ENCODE assay signal across 8 cellular contexts in genomic region chr9:127424669-127424986, GRCh38. TPM values are rescaled to one million over a fixed set of nuclear protein-coding genes. Genes with fewer than 3 reads are reported as not detected.
DNase-seq lines count a peak whose midpoint lies in the region; ATAC-seq and TF ChIP-seq lines count a peak whose summit lies in the region.

No MANE protein-coding gene starts in this region.

- H3K27ac Mint-ChIP-seq in CD4-positive, alpha-beta memory T cell = peak overlapping the region; percentile 94 to 99 (median 96)
- peak overlapping the region; percentile 95 to 99 for H3K27ac Mint-ChIP-seq in natural killer cell

- in situ Hi-C loops in SK-MEL-5 (cut with HindIII; ENCODE audit: low pct_unique_long_range_greater_than_20kb, low sequenced_read_pairs) = no loop called here

- peak overlapping the region; percentile 97 to 100 (median 99) for H3K4me3 Mint-ChIP-seq in CD4-positive, alpha-beta memory T cell
- H3K4me3 Mint-ChIP-seq in natural killer cell = peak overlapping the region; percentile 99

- peaks cover 44% of the 10 kb centered on the region for H3K4me1 ChIP-seq in CD4-positive, alpha-beta memory T cell (ENCODE audit: insufficient read depth, low read length)
- H3K4me1 ChIP-seq in ectodermal cell (ENCODE audit: control insufficient read depth, insufficient read depth, low read length) = peaks cover 8% of the 10 kb centered on the region

- no peaks in the 10 kb centered on the region for H3K9me3 ChIP-seq in CD4-positive, alpha-beta memory T cell (ENCODE audit: control insufficient read depth in 1 of 2, low read length in 2 of 2)
- H3K9me3 ChIP-seq in ectodermal cell (ENCODE audit: control insufficient read depth, low read length) = no peaks in the 10 kb centered on the region

- H3K27ac ChIP-seq in CD4-positive, alpha-beta memory T cell (ENCODE audit: low read depth, low read length) = peak overlapping the region; percentile 80
- H3K27ac ChIP-seq in ectodermal cell (ENCODE audit: insufficient read depth, low read depth, low read length, poor library complexity, severe bottlenecking) = no peak overlapping the region

- DNase-seq in CD4-positive, alpha-beta memory T cell = peak in 1 of 5 donors; percentile 63
- DNase-seq in HFF-Myc (ENCODE audit: extremely low read depth, low read depth) = no peak
- DNase-seq in SK-MEL-5 (ENCODE audit: low read depth, low spot score) = peak; percentile 37
- DNase-seq in natural killer cell = no peak
- DNase-seq in NCI-H2196 (lab: John Stamatoyannopoulos, UW; ENCODE audit: unreplicated experiment) = no peak
- no peak for DNase-seq in GM03348 (ENCODE audit: low spot score)
- no peak for DNase-seq in H4 (ENCODE audit: low spot score)

- TF ChIP-seq CTCF in HFF-Myc (IDR thresholded peaks at IDR 0.05; ENCODE audit: low read depth, low read length, missing control alignments) = no peak
- TF ChIP-seq CTCF in natural killer cell (IDR thresholded peaks at IDR 0.05) = no peak

- H3K4me3 ChIP-seq in CD4-positive, alpha-beta memory T cell (ENCODE audit: low read length in 2 of 2) = peak overlapping the region; percentile 87 to 92
- H3K4me3 ChIP-seq in HFF-Myc (replicated peaks; ENCODE audit: low read depth, low read length) = peak overlapping the region; percentile 94
- peak overlapping the region; percentile 97 for H3K4me3 ChIP-seq in ectodermal cell (ENCODE audit: insufficient read depth, low read depth, low read length)

- peak; percentile 15 to 38 (median 31) for ATAC-seq in natural killer cell

- POLR2A ChIA-PET in CD4-positive, alpha-beta memory T cell (lab: Charles Lee; ENCODE audit: partially characterized antibody) = interaction anchor here (0.7 to 4.2 kb wide), 9 partner anchors 8 to 210 kb away, joined by 3 to 67 read pairs (median 3); partner anchors contain the start of genes LRSAM1, RPL12 and SLC2A8

- 1 to 2% methylated on average over 13 of the region's 13 CpGs for WGBS in ectodermal cell, 2 experiments

- H3K36me3 ChIP-seq in CD4-positive, alpha-beta memory T cell (ENCODE audit: insufficient read depth, low read length) = peaks cover under 1% of the 10 kb centered on the region
- peaks cover 4% of the 10 kb centered on the region for H3K36me3 ChIP-seq in ectodermal cell (ENCODE audit: control insufficient read depth, insufficient read depth, low read length)

- CTCF ChIA-PET in CD4-positive, alpha-beta memory T cell (lab: Charles Lee; ENCODE audit: partially characterized antibody) = interaction anchor here (1.3 kb wide), 1 partner anchor 201 kb away, joined by 4 read pairs; no protein-coding TSS in a partner anchor

- no peaks in the 10 kb centered on the region for H3K27me3 Mint-ChIP-seq in CD4-positive, alpha-beta memory T cell
- no peaks in the 10 kb centered on the region for H3K27me3 Mint-ChIP-seq in natural killer cell (ENCODE audit: low read depth in 2 of 2)

- no peaks in the 10 kb centered on the region for H3K27me3 ChIP-seq in CD4-positive, alpha-beta memory T cell (ENCODE audit: insufficient read depth, low read length)
- no peaks in the 10 kb centered on the region for H3K27me3 ChIP-seq in ectodermal cell (ENCODE audit: control insufficient read depth, insufficient read depth, low read length, poor library complexity, severe bottlenecking)

- H3K4me1 Mint-ChIP-seq in CD4-positive, alpha-beta memory T cell = peaks cover 20 to 60% (median 38%) of the 10 kb centered on the region in 4 donors
- H3K4me1 Mint-ChIP-seq in natural killer cell = peaks cover 37 to 51% of the 10 kb centered on the region in 2 donors

- no peaks in the 10 kb centered on the region for H3K9me3 Mint-ChIP-seq in CD4-positive, alpha-beta memory T cell
- H3K9me3 Mint-ChIP-seq in natural killer cell = no peaks in the 10 kb centered on the region

- intact Hi-C loops in CD4-positive, alpha-beta memory T cell (cut with micrococcal nuclease) = loop anchor here (1.0 to 2.0 kb wide), 6 partner anchors 27 to 361 kb away; partner anchors contain the start of genes LRSAM1, RPL12 and SLC2A8
- intact Hi-C loops in natural killer cell (cut with micrococcal nuclease) = loop anchor here (1.0 to 10.0 kb wide), 3 partner anchors 27 to 140 kb away; partner anchors contain the start of genes LRSAM1, RPL12 and SLC2A8

- H3K36me3 Mint-ChIP-seq in CD4-positive, alpha-beta memory T cell = peaks cover 11 to 25% of the 10 kb centered on the region in 2 donors
- H3K36me3 Mint-ChIP-seq in natural killer cell = no peaks in the 10 kb centered on the region

RNA-seq across cellular contexts. Expression of gene ZNF79, which starts 0.4 kb away (rescaled TPM):
- 10 to 100 TPM; 22.2 to 22.5 TPM for total RNA-seq in CD4-positive, alpha-beta memory T cell
- polyA plus RNA-seq in CD4-positive, alpha-beta memory T cell = 1 to 10 TPM; 1.0 to 5.8 TPM
- 13.3 and 14.0 TPM in 2 replicates for total RNA-seq in SK-MEL-5 (2014; rRNA removed; shearing (Covaris generic))
- 9.7 and 10.2 TPM in 2 replicates for polyA plus RNA-seq in SK-MEL-5 (2015; cell fraction: cytosol; rRNA removed)
- 22.6 and 28.9 TPM in 2 replicates for polyA plus RNA-seq in SK-MEL-5 (2015; cell fraction: nucleus; rRNA removed)
- polyA plus RNA-seq in ectodermal cell (2013, experiment 1 of 4) = 6.5 TPM
- 8.0 TPM for polyA plus RNA-seq in ectodermal cell (2013, experiment 2 of 4)
- polyA plus RNA-seq in ectodermal cell (2013, experiment 3 of 4) = 7.2 TPM
- polyA plus RNA-seq in ectodermal cell (2013, experiment 4 of 4) = 8.2 TPM
- total RNA-seq in natural killer cell = 10 to 100 TPM; 13.8 to 16.1 (median 14.2) TPM
- total RNA-seq in H4 (2014; rRNA removed; shearing (Covaris generic)) = 6.1 and 7.0 TPM in 2 replicates

RNA-seq across cellular contexts. Expression of gene RPL12, which starts 26.6 kb away (rescaled TPM):
- 1,000 to 10,000 TPM; 1,622 to 1,664 TPM for total RNA-seq in CD4-positive, alpha-beta memory T cell
- 1,000 to 10,000 TPM; 1,304 to 1,786 TPM for polyA plus RNA-seq in CD4-positive, alpha-beta memory T cell
- total RNA-seq in SK-MEL-5 (2014; rRNA removed; shearing (Covaris generic)) = 2,311 and 2,500 TPM in 2 replicates
- polyA plus RNA-seq in SK-MEL-5 (2015; cell fraction: cytosol; rRNA removed) = 2,101 and 2,675 TPM in 2 replicates
- 555 and 591 TPM in 2 replicates for polyA plus RNA-seq in SK-MEL-5 (2015; cell fraction: nucleus; rRNA removed)
- 1,891 TPM for polyA plus RNA-seq in ectodermal cell (2013, experiment 1 of 4)
- 1,816 TPM for polyA plus RNA-seq in ectodermal cell (2013, experiment 2 of 4)
- 1,690 TPM for polyA plus RNA-seq in ectodermal cell (2013, experiment 3 of 4)
- 1,848 TPM for polyA plus RNA-seq in ectodermal cell (2013, experiment 4 of 4)
- 100 to 1,000 TPM; 561 to 770 (median 724) TPM for total RNA-seq in natural killer cell
- total RNA-seq in H4 (2014; rRNA removed; shearing (Covaris generic)) = 2,219 and 2,463 TPM in 2 replicates

RNA-seq across cellular contexts. Expression of gene LRSAM1, which starts 26.7 kb away (rescaled TPM):
- total RNA-seq in CD4-positive, alpha-beta memory T cell = 10 to 100 TPM; 30.5 to 31.3 TPM
- 1 to 10 TPM; 4.3 to 9.2 TPM for polyA plus RNA-seq in CD4-positive, alpha-beta memory T cell
- total RNA-seq in SK-MEL-5 (2014; rRNA removed; shearing (Covaris generic)) = 6.4 and 9.8 TPM in 2 replicates
- polyA plus RNA-seq in SK-MEL-5 (2015; cell fraction: cytosol; rRNA removed) = 22.5 and 23.5 TPM in 2 replicates
- polyA plus RNA-seq in SK-MEL-5 (2015; cell fraction: nucleus; rRNA removed) = 30.4 and 66.7 TPM in 2 replicates
- polyA plus RNA-seq in ectodermal cell (2013, experiment 1 of 4) = 20.9 TPM
- 18.1 TPM for polyA plus RNA-seq in ectodermal cell (2013, experiment 2 of 4)
- polyA plus RNA-seq in ectodermal cell (2013, experiment 3 of 4) = 18.3 TPM
- polyA plus RNA-seq in ectodermal cell (2013, experiment 4 of 4) = 17.4 TPM
- 10 to 100 TPM; 17.4 to 24.6 (median 20.7) TPM for total RNA-seq in natural killer cell
- 2.6 and 5.7 TPM in 2 replicates for total RNA-seq in H4 (2014; rRNA removed; shearing (Covaris generic))

RNA-seq across cellular contexts. Expression of gene SLC2A8, which starts 27.7 kb away (rescaled TPM):
- 1 to 10 TPM; 2.1 to 2.3 TPM for total RNA-seq in CD4-positive, alpha-beta memory T cell
- 1 to 10 TPM; 1.1 to 3.2 TPM for polyA plus RNA-seq in CD4-positive, alpha-beta memory T cell
- total RNA-seq in SK-MEL-5 (2014; rRNA removed; shearing (Covaris generic)) = 4.4 and 10.3 TPM in 2 replicates
- 8.4 and 8.5 TPM in 2 replicates for polyA plus RNA-seq in SK-MEL-5 (2015; cell fraction: cytosol; rRNA removed)
- 30.3 and 30.8 TPM in 2 replicates for polyA plus RNA-seq in SK-MEL-5 (2015; cell fraction: nucleus; rRNA removed)
- 15.7 TPM for polyA plus RNA-seq in ectodermal cell (2013, experiment 1 of 4)
- polyA plus RNA-seq in ectodermal cell (2013, experiment 2 of 4) = 16.0 TPM
- polyA plus RNA-seq in ectodermal cell (2013, experiment 3 of 4) = 18.6 TPM
- 19.7 TPM for polyA plus RNA-seq in ectodermal cell (2013, experiment 4 of 4)
- 10 to 100 TPM; 21.1 to 30.6 (median 30.0) TPM for total RNA-seq in natural killer cell
- 8.4 and 8.7 TPM in 2 replicates for total RNA-seq in H4 (2014; rRNA removed; shearing (Covaris generic))
